1 cellular context compared by ENCODE assay signal in genomic region chr5:16487448-16487847, GRCh38.
TF ChIP-seq lines count a peak whose summit lies in the region.

No MANE protein-coding gene starts in this region.

TF ChIP-seq in HepG2, 621 proteins besides CTCF, POLR2A, EP300 and RAD21 (continued from another document):
- TF ChIP-seq MAF1 (CRISPR knock-in tag; IDR thresholded peaks at IDR 0.05; ENCODE audit: borderline replicate concordance), result no peak
- no peak for TF ChIP-seq ZNF850 (CRISPR knock-in tag; conservative IDR thresholded peaks at IDR 0.05)
- no peak for TF ChIP-seq MEF2D (CRISPR knock-in tag; IDR thresholded peaks at IDR 0.05)
- TF ChIP-seq ZNF367 (CRISPR knock-in tag; IDR thresholded peaks at IDR 0.05; ENCODE audit: borderline replicate concordance), result no peak
- no peak for TF ChIP-seq GZF1 (CRISPR knock-in tag; IDR thresholded peaks at IDR 0.05)
